1 cellular context compared by ENCODE assay signal in genomic region chr17:7570351-7570750, GRCh38.
TF ChIP-seq lines count a peak whose summit lies in the region.

No MANE protein-coding gene starts in this region.

TF ChIP-seq in HCT116, 20 proteins besides CTCF, POLR2A, EP300 and RAD21:
- TF ChIP-seq EGR1 (IDR thresholded peaks at IDR 0.05; ENCODE audit: low read depth) (no peak), YY1 (IDR thresholded peaks at IDR 0.05; ENCODE audit: extremely low read depth, insufficient replicate concordance, low read depth, low read length) (no peak), ELF1 (IDR thresholded peaks at IDR 0.05; ENCODE audit: borderline replicate concordance, low read depth) (no peak), ZBTB33 (IDR thresholded peaks at IDR 0.05; ENCODE audit: extremely low read depth, insufficient replicate concordance, low read length) (no peak), SRF (IDR thresholded peaks at IDR 0.05; ENCODE audit: low read depth) (no peak), ZNF274 (IDR thresholded peaks at IDR 0.05; ENCODE audit: low read depth, low read length) (no peak), CEBPB (IDR thresholded peaks at IDR 0.05; ENCODE audit: low read depth) (no peak), FOSL1 (IDR thresholded peaks at IDR 0.05; ENCODE audit: low read depth) (no peak), SIN3A (IDR thresholded peaks at IDR 0.05; ENCODE audit: low read depth) (no peak), EZH2phosphoT487 (IDR thresholded peaks at IDR 0.05; ENCODE audit: borderline replicate concordance) (no peak)
- TF ChIP-seq, protein P1, sequence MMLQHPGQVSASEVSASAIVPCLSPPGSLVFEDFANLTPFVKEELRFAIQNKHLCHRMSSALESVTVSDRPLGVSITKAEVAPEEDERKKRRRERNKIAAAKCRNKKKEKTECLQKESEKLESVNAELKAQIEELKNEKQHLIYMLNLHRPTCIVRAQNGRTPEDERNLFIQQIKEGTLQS (IDR thresholded peaks at IDR 0.05) = no peak
- TF ChIP-seq, protein P2, sequence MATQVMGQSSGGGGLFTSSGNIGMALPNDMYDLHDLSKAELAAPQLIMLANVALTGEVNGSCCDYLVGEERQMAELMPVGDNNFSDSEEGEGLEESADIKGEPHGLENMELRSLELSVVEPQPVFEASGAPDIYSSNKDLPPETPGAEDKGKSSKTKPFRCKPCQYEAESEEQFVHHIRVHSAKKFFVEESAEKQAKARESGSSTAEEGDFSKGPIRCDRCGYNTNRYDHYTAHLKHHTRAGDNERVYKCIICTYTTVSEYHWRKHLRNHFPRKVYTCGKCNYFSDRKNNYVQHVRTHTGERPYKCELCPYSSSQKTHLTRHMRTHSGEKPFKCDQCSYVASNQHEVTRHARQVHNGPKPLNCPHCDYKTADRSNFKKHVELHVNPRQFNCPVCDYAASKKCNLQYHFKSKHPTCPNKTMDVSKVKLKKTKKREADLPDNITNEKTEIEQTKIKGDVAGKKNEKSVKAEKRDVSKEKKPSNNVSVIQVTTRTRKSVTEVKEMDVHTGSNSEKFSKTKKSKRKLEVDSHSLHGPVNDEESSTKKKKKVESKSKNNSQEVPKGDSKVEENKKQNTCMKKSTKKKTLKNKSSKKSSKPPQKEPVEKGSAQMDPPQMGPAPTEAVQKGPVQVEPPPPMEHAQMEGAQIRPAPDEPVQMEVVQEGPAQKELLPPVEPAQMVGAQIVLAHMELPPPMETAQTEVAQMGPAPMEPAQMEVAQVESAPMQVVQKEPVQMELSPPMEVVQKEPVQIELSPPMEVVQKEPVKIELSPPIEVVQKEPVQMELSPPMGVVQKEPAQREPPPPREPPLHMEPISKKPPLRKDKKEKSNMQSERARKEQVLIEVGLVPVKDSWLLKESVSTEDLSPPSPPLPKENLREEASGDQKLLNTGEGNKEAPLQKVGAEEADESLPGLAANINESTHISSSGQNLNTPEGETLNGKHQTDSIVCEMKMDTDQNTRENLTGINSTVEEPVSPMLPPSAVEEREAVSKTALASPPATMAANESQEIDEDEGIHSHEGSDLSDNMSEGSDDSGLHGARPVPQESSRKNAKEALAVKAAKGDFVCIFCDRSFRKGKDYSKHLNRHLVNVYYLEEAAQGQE (IDR thresholded peaks at IDR 0.05; ENCODE audit: low read depth) = no peak
